Comparison of ENCODE assay signal across 27 cellular contexts in genomic region chr7:152089183-152089582, GRCh38.
"Had no signal": no experiment of that assay in that cellular context is flagged by ENCODE, and none has a peak within 500 bp of the region (broad histone marks: within the 10 kb centered on the region; RNA-seq: fewer than 3 reads in every experiment).

No MANE protein-coding gene starts in this region.

- H3K9ac ChIP-seq: neural progenitor cell, parathyroid adenoma had no signal

- H3K27ac Mint-ChIP-seq: natural killer cell treated with Interleukin-12 subunit alpha and Interleukin-12 subunit beta and Interleukin-15 and Interleukin-18, amount 100 ng/mL, for 72 hours; neural progenitor cell; progenitor cell of endocrine pancreas; stimulated activated effector memory CD8-positive, alpha-beta T cell treated with anti-CD3 and anti-CD28 coated beads, Interleukin-12 subunit alpha, Interleukin-12 subunit beta, amount 100 ng/mL, for 72 hours; stimulated activated naive B cell treated with anti-CD40 and anti-IgM and Interleukin-4, amounts not matched to agents 10 μg/mL and 1 μg/mL and 100 μg/mL, for 72 hours; stimulated activated naive CD8-positive, alpha-beta T cell treated with anti-CD3 and anti-CD28 coated beads, Interleukin-15, Interleukin-2, amounts not matched to agents 100 ng/mL and 50 ng/mL, for 24 hours had no signal

- H3K4me1 ChIP-seq: psoas muscle, right lobe of liver, sigmoid colon, stomach, thyroid gland, tibial nerve, upper lobe of left lung, vagina had no signal

- DNase-seq: occipital lobe; ovary; psoas muscle; right cardiac atrium; right lobe of liver; sigmoid colon; small intestine; stimulated activated CD4-positive, alpha-beta T cell treated with anti-CD3 and anti-CD28 coated beads, Interleukin-15, amount 100 ng/mL, for 24 hours; stimulated activated CD4-positive, alpha-beta T cell treated with anti-CD3 and anti-CD28 coated beads, Interleukin-2, amount 100 ng/mL, for 24 hours; stimulated activated CD4-positive, alpha-beta T cell treated with anti-CD3 and anti-CD28 coated beads, Interleukin-2, amount 100 ng/mL, for 48 hours; stimulated activated CD4-positive, alpha-beta T cell treated with anti-CD3 and anti-CD28 coated beads, Interleukin-4, amount 100 ng/mL, for 24 hours; stimulated activated naive B cell treated with anti-CD40 and anti-IgM and Interleukin-4, amounts not matched to agents 10 μg/mL and 1 μg/mL and 100 μg/mL, for 72 hours; stimulated activated naive CD4-positive, alpha-beta T cell treated with Interleukin-2 at 50 U/mL for 16 hours; stomach; thyroid gland; trophoblast cell; upper lobe of left lung had no signal

- H3K36me3 ChIP-seq: ovary, right lobe of liver, sigmoid colon, thoracic aorta, thyroid gland, upper lobe of left lung had no signal

- H3K4me3 ChIP-seq: neural progenitor cell, ovary, psoas muscle, right lobe of liver, sigmoid colon, stomach, thoracic aorta, thyroid gland, tibial nerve, upper lobe of left lung, vagina had no signal

- FAIRE-seq: small intestine, urothelium cell line had no signal

- H3K27me3 ChIP-seq: neural progenitor cell, ovary, right lobe of liver, sigmoid colon, stomach, thyroid gland, tibial nerve, upper lobe of left lung, vagina had no signal

- H3K4me2 ChIP-seq: neural progenitor cell had no signal

- H3K27ac ChIP-seq: neural progenitor cell, ovary, parathyroid adenoma, psoas muscle, right lobe of liver, sigmoid colon, stomach, thoracic aorta, thyroid gland, tibial nerve, upper lobe of left lung, vagina had no signal

- H3K27me3 Mint-ChIP-seq: natural killer cell treated with Interleukin-12 subunit alpha and Interleukin-12 subunit beta and Interleukin-15 and Interleukin-18, amount 100 ng/mL, for 72 hours; progenitor cell of endocrine pancreas; stimulated activated naive B cell treated with anti-CD40 and anti-IgM and Interleukin-4, amounts not matched to agents 10 μg/mL and 1 μg/mL and 100 μg/mL, for 72 hours; stimulated activated naive CD8-positive, alpha-beta T cell treated with anti-CD3 and anti-CD28 coated beads, Interleukin-15, Interleukin-2, amounts not matched to agents 100 ng/mL and 50 ng/mL, for 24 hours had no signal

- H3K9me3 ChIP-seq: psoas muscle, right lobe of liver, thyroid gland had no signal

- ATAC-seq: natural killer cell treated with Interleukin-12 subunit alpha and Interleukin-12 subunit beta and Interleukin-15 and Interleukin-18, amount 100 ng/mL, for 72 hours; psoas muscle; right cardiac atrium; right lobe of liver; stimulated activated effector memory CD8-positive, alpha-beta T cell treated with anti-CD3 and anti-CD28 coated beads, Interleukin-12 subunit alpha, Interleukin-12 subunit beta, amount 100 ng/mL, for 72 hours; stimulated activated naive B cell treated with anti-CD40 and anti-IgM and Interleukin-4, amounts not matched to agents 10 μg/mL and 1 μg/mL and 100 μg/mL, for 72 hours had no signal

- H3K4me3 Mint-ChIP-seq: natural killer cell treated with Interleukin-12 subunit alpha and Interleukin-12 subunit beta and Interleukin-15 and Interleukin-18, amount 100 ng/mL, for 72 hours; neural progenitor cell; stimulated activated effector memory CD8-positive, alpha-beta T cell treated with anti-CD3 and anti-CD28 coated beads, Interleukin-12 subunit alpha, Interleukin-12 subunit beta, amount 100 ng/mL, for 72 hours; stimulated activated naive B cell treated with anti-CD40 and anti-IgM and Interleukin-4, amounts not matched to agents 10 μg/mL and 1 μg/mL and 100 μg/mL, for 72 hours; stimulated activated naive CD8-positive, alpha-beta T cell treated with anti-CD3 and anti-CD28 coated beads, Interleukin-15, Interleukin-2, amounts not matched to agents 100 ng/mL and 50 ng/mL, for 24 hours had no signal

- H2AFZ ChIP-seq: neural progenitor cell, parathyroid adenoma had no signal

- H3K4me1 Mint-ChIP-seq: neural progenitor cell had no signal
